Comparison of ENCODE assay signal across 1 cellular context in genomic region chr19:39532233-39533002, GRCh38.
TF ChIP-seq lines count a peak whose summit lies in the region.

Gene EID2B (minus strand): TSS chr19:39532852. CDS start chr19:39532802, 50 bp downstream.

TF ChIP-seq in HepG2, 621 proteins besides CTCF, POLR2A, EP300 and RAD21 (continued from another document and continues in another):
- TF ChIP-seq LRRFIP1 (CRISPR knock-in tag; conservative IDR thresholded peaks at IDR 0.05), result no peak
- peak; percentile 55 for TF ChIP-seq ZNF574 (CRISPR knock-in tag; IDR thresholded peaks at IDR 0.05)
- peak; percentile 82; the same call in 1 of the 2 replicates for TF ChIP-seq GMEB1 (CRISPR knock-in tag; IDR thresholded peaks at IDR 0.05; ENCODE audit: borderline replicate concordance)
- peak; percentile 46; the same call in 1 of the 2 replicates for TF ChIP-seq ATF3 (CRISPR knock-in tag; IDR thresholded peaks at IDR 0.05)
- TF ChIP-seq MXI1 (IDR thresholded peaks at IDR 0.05; ENCODE audit: borderline replicate concordance, low read depth, low read length), result peak; percentile 61; the same call in 1 of the 3 replicates
- TF ChIP-seq ZNF451 (CRISPR knock-in tag; IDR thresholded peaks at IDR 0.05), result peak; percentile 60; the same call in 1 of the 2 replicates
- TF ChIP-seq, protein P1, sequence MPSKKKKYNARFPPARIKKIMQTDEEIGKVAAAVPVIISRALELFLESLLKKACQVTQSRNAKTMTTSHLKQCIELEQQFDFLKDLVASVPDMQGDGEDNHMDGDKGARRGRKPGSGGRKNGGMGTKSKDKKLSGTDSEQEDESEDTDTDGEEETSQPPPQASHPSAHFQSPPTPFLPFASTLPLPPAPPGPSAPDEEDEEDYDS (CRISPR knock-in tag; IDR thresholded peaks at IDR 0.05), result no peak
- TF ChIP-seq JUN (CRISPR knock-in tag; IDR thresholded peaks at IDR 0.05), result 0 out of 2 replicates have a peak, but pooled peaks have one; percentile 39
- no peak for TF ChIP-seq HMG20A (CRISPR knock-in tag; IDR thresholded peaks at IDR 0.05; ENCODE audit: borderline replicate concordance)
- 0 out of 2 replicates have a peak, but pooled peaks have one; percentile 77 for TF ChIP-seq ZNF44 (CRISPR knock-in tag; IDR thresholded peaks at IDR 0.05)
- peak; percentile 78 for TF ChIP-seq THAP11 (CRISPR knock-in tag; IDR thresholded peaks at IDR 0.05)
- TF ChIP-seq, protein P2, sequence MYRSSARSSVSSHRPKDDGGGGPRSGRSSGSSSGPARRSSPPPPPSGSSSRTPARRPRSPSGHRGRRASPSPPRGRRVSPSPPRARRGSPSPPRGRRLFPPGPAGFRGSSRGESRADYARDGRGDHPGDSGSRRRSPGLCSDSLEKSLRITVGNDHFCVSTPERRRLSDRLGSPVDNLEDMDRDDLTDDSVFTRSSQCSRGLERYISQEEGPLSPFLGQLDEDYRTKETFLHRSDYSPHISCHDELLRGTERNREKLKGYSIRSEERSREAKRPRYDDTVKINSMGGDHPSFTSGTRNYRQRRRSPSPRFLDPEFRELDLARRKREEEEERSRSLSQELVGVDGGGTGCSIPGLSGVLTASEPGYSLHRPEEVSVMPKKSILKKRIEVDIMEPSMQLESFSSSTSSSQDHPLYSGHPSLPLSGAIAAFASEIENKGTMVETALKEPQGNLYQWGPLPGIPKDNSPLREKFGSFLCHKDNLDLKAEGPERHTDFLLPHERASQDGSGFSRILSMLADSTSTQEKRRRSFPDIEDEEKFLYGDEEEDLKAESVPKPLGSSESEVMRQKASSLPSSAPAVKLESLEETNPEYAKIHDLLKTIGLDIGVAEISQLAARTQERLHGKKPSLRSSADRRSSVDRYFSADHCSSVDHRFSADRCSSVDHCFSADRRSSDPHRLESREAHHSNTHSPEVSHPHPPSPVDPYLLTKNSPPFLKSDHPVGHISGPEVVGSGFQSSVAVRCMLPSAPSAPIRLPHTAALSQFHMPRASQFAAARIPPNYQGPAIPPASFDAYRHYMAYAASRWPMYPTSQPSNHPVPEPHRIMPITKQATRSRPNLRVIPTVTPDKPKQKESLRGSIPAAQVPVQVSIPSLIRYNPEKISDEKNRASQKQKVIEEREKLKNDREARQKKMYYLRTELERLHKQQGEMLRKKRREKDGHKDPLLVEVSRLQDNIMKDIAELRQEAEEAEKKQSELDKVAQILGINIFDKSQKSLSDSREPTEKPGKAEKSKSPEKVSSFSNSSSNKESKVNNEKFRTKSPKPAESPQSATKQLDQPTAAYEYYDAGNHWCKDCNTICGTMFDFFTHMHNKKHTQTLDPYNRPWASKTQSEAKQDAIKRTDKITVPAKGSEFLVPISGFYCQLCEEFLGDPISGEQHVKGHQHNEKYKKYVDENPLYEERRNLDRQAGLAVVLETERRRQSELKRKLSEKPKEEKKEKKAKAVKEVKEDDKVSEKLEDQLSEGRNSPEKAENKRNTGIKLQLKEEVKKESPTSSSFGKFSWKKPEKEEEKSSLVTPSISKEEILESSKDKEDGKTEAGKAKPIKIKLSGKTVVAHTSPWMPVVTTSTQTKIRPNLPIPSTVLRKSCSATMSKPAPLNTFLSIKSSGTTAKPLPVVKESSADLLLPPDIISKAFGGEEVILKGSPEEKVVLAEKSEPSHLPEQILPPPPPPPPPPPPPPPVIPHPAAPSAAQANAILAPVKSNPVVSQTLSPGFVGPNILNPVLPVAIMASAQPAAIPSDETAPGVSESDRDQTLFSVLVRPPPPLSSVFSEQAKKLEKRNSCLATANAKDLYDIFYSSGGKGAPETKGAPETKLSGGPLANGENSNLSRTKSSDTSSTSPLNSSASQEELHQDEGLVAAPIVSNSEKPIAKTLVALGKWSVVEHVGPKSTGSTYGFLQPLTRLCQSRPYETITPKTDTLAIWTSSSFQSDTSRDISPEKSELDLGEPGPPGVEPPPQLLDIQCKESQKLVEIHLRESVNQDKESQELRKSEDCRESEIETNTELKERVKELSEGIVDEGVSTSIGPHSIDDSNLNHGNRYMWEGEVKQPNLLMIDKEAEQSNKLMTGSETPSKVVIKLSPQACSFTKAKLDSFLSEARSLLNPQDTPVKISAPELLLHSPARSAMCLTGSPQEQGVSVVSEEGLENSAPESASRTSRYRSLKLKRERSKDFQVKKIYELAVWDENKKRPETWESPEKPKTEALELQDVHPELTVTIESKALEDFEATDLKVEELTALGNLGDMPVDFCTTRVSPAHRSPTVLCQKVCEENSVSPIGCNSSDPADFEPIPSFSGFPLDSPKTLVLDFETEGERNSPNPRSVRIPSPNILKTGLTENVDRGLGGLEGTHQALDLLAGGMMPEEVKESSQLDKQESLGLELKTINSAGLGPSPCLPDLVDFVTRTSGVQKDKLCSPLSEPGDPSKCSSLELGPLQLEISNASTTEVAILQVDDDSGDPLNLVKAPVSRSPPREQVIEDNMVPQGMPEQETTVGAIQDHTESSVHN (CRISPR knock-in tag; IDR thresholded peaks at IDR 0.05), result 0 out of 2 replicates have a peak, but pooled peaks have one; percentile 66
- TF ChIP-seq NFE2 (CRISPR knock-in tag; IDR thresholded peaks at IDR 0.05), result no peak
- TF ChIP-seq ARNTL (CRISPR knock-in tag; IDR thresholded peaks at IDR 0.05), result peak; percentile 52
- no peak for TF ChIP-seq ZNF629 (CRISPR knock-in tag; conservative IDR thresholded peaks at IDR 0.05)
- no peak for TF ChIP-seq HOXA9 (CRISPR knock-in tag; IDR thresholded peaks at IDR 0.05; ENCODE audit: borderline replicate concordance)
- TF ChIP-seq, protein P3, sequence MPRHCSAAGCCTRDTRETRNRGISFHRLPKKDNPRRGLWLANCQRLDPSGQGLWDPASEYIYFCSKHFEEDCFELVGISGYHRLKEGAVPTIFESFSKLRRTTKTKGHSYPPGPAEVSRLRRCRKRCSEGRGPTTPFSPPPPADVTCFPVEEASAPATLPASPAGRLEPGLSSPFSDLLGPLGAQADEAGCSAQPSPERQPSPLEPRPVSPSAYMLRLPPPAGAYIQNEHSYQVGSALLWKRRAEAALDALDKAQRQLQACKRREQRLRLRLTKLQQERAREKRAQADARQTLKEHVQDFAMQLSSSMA (CRISPR knock-in tag; IDR thresholded peaks at IDR 0.05), result peak; percentile 80; the same call in 1 of the 2 replicates
- TF ChIP-seq POGZ (CRISPR knock-in tag; IDR thresholded peaks at IDR 0.05), result peak; percentile 40; the same call in 1 of the 2 replicates
- TF ChIP-seq POLR2G (IDR thresholded peaks at IDR 0.05; ENCODE audit: low read depth, low read length), result peak; percentile 75
- TF ChIP-seq, protein P4, sequence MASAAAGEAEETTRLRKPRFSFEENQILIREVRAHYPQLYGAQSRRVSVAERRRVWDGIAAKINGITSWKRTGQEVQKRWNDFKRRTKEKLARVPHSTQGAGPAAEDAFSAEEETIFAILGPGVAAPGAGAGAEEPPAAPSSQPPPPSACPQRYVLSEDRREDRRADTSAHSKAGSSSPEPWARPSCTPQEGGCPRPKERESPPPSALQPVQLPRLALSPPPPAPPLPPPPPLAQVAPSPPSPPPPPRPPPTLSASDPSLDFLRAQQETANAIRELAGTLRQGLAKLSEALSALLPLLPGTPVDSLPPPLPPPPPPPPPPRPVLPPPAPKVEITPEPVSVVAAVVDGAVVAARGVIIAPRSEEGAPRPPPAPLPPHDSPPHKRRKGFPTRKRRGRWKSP (CRISPR knock-in tag; IDR thresholded peaks at IDR 0.05), result peak; percentile 89
- TF ChIP-seq ZNF598 (CRISPR knock-in tag; IDR thresholded peaks at IDR 0.05; ENCODE audit: borderline replicate concordance), result peak; percentile 80; the same call in 1 of the 2 replicates
- no peak for TF ChIP-seq ZNF136 (CRISPR knock-in tag; IDR thresholded peaks at IDR 0.05; ENCODE audit: low read depth)
- TF ChIP-seq, protein P5, sequence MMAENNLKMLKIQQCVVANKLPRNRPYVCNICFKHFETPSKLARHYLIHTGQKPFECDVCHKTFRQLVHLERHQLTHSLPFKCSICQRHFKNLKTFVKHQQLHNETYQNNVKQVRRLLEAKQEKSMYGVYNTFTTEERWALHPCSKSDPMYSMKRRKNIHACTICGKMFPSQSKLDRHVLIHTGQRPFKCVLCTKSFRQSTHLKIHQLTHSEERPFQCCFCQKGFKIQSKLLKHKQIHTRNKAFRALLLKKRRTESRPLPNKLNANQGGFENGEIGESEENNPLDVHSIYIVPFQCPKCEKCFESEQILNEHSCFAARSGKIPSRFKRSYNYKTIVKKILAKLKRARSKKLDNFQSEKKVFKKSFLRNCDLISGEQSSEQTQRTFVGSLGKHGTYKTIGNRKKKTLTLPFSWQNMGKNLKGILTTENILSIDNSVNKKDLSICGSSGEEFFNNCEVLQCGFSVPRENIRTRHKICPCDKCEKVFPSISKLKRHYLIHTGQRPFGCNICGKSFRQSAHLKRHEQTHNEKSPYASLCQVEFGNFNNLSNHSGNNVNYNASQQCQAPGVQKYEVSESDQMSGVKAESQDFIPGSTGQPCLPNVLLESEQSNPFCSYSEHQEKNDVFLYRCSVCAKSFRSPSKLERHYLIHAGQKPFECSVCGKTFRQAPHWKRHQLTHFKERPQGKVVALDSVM (CRISPR knock-in tag; IDR thresholded peaks at IDR 0.05), result peak; percentile 61; the same call in 1 of the 2 replicates
- peak; percentile 40 for TF ChIP-seq RBM39 (IDR thresholded peaks at IDR 0.05; ENCODE audit: low read depth, low read length, poor library complexity, severe bottlenecking)
- TF ChIP-seq KDM2A (CRISPR knock-in tag; IDR thresholded peaks at IDR 0.05; ENCODE audit: borderline replicate concordance, low read depth), result peak; percentile 55; the same call in 1 of the 2 replicates
- TF ChIP-seq EEA1 (CRISPR knock-in tag; IDR thresholded peaks at IDR 0.05; ENCODE audit: borderline replicate concordance), result 0 out of 2 replicates have a peak, but pooled peaks have one; percentile 62
- TF ChIP-seq RBFOX2 (IDR thresholded peaks at IDR 0.05; ENCODE audit: low read depth, low read length), result peak; percentile 83
- TF ChIP-seq ZNF547 (CRISPR knock-in tag; IDR thresholded peaks at IDR 0.05), result peak; percentile 45; the same call in 1 of the 2 replicates
- peak; percentile 55; the same call in 1 of the 2 replicates for TF ChIP-seq EED (CRISPR knock-in tag; IDR thresholded peaks at IDR 0.05)
- TF ChIP-seq ESRRA (CRISPR knock-in tag; IDR thresholded peaks at IDR 0.05; ENCODE audit: low read depth), result peak; percentile 47; the same call in 1 of the 2 replicates
- TF ChIP-seq ZNF101 (CRISPR knock-in tag; IDR thresholded peaks at IDR 0.05; ENCODE audit: borderline replicate concordance, low read depth), result no peak
- TF ChIP-seq MTA3 (CRISPR knock-in tag; IDR thresholded peaks at IDR 0.05), result no peak
- 0 out of 2 replicates have a peak, but pooled peaks have one; percentile 15 for TF ChIP-seq SOX5 (CRISPR knock-in tag; IDR thresholded peaks at IDR 0.05; ENCODE audit: borderline replicate concordance)
- TF ChIP-seq HIC2 (CRISPR knock-in tag; IDR thresholded peaks at IDR 0.05; ENCODE audit: low read depth), result no peak
